ENCODE assay signal across 22 cellular contexts in genomic region chr16:1042076-1042744, GRCh38. TPM values are rescaled to one million over a fixed set of nuclear protein-coding genes. Genes with fewer than 3 reads are reported as not detected.
"Had no signal": no experiment of that assay in that cellular context is flagged by ENCODE, and none has a peak within 500 bp of the region (broad histone marks: within the 10 kb centered on the region; RNA-seq: fewer than 3 reads in every experiment).

No MANE protein-coding gene starts in this region.

- DNase-seq: activated CD4-positive, alpha-beta T cell treated with anti-CD3 and anti-CD28 coated beads, Interleukin-2, amount 50 U/mL, for 4 hours; activated CD4-positive, CD25-positive, alpha-beta regulatory T cell treated with anti-CD3 and anti-CD28 coated beads, Interleukin-2, amount 50 U/mL, for 72 hours; activated CD8-positive, alpha-beta memory T cell treated with anti-CD3 and anti-CD28 coated beads, Interleukin-2, amount 50 U/mL, for 48 hours; activated CD8-positive, alpha-beta T cell treated with anti-CD3 and anti-CD28 coated beads, Interleukin-2, amount 10 ng/mL, durations not matched to agents 7 days and 5 days; activated effector memory CD4-positive, alpha-beta T cell treated with Interleukin-2 at 50 U/mL for 16 hours; activated naive CD4-positive, alpha-beta T cell treated with Interleukin-2 at 50 U/mL for 16 hours; activated T-cell treated with anti-CD3 and anti-CD28 coated beads, Interleukin-2, amount 50 U/mL, for 24 hours; aorta; central memory CD4-positive, alpha-beta T cell; MG63; NCI-H1436 treated with DMSO at 0.1 percent for 48 hours; NCI-H187 treated with DMSO at 0.1 percent for 48 hours; NCI-H2081 treated with DMSO at 0.1 percent for 48 hours; NCI-H446; PC-9; SIG-M5; T-helper 9 cell had no signal

- H3K4me3 Mint-ChIP-seq: activated CD8-positive, alpha-beta T cell treated with anti-CD3 and anti-CD28 coated beads, Interleukin-2, amount 10 ng/mL, durations not matched to agents 7 days and 5 days; activated T-cell treated with anti-CD3 and anti-CD28 coated beads, Interleukin-2, amount 50 U/mL, for 24 hours; activated T-helper 1 cell treated with anti-CD3 and anti-CD28 coated beads, Interleukin-12 subunit alpha, Interleukin-12 subunit beta, Interleukin-2, Interleukin-4 antibody, amounts not matched to agents 30 ng/mL and 10 ng/mL and 1 ng/mL, durations not matched to agents 14 hours and 24 hours and 36 hours; T-helper 1 cell treated with Interleukin-12 subunit alpha and Interleukin-12 subunit beta and Interleukin-4 antibody, amounts not matched to agents 30 μg/mL and 1 μg/mL, for 36 hours; WTC11 had no signal

- H3K9me3 Mint-ChIP-seq: activated T-cell treated with anti-CD3 and anti-CD28 coated beads, Interleukin-2, amount 50 U/mL, for 24 hours; activated T-helper 1 cell treated with anti-CD3 and anti-CD28 coated beads, Interleukin-12 subunit alpha, Interleukin-12 subunit beta, Interleukin-2, Interleukin-4 antibody, amounts not matched to agents 30 ng/mL and 10 ng/mL and 1 ng/mL, durations not matched to agents 14 hours and 24 hours and 36 hours; T-helper 1 cell treated with Interleukin-12 subunit alpha and Interleukin-12 subunit beta and Interleukin-4 antibody, amounts not matched to agents 30 μg/mL and 1 μg/mL, for 36 hours had no signal

- H3K4me1 Mint-ChIP-seq: WTC11 had no signal

- H3K27ac Mint-ChIP-seq: activated CD8-positive, alpha-beta T cell treated with anti-CD3 and anti-CD28 coated beads, Interleukin-2, amount 10 ng/mL, durations not matched to agents 7 days and 5 days; activated T-cell treated with anti-CD3 and anti-CD28 coated beads, Interleukin-2, amount 50 U/mL, for 24 hours; activated T-helper 1 cell treated with anti-CD3 and anti-CD28 coated beads, Interleukin-12 subunit alpha, Interleukin-12 subunit beta, Interleukin-2, Interleukin-4 antibody, amounts not matched to agents 30 ng/mL and 10 ng/mL and 1 ng/mL, durations not matched to agents 14 hours and 24 hours and 36 hours; T-helper 1 cell treated with Interleukin-12 subunit alpha and Interleukin-12 subunit beta and Interleukin-4 antibody, amounts not matched to agents 30 μg/mL and 1 μg/mL, for 36 hours; WTC11 had no signal

- H3K36me3 Mint-ChIP-seq: WTC11 had no signal

RNA-seq across cellular contexts. Expression of gene SSTR5, which starts 30.3 kb away (rescaled TPM):
- total RNA-seq: activated CD8-positive, alpha-beta T cell treated with anti-CD3 and anti-CD28 coated beads, Interleukin-2, amount 10 ng/mL, durations not matched to agents 7 days and 5 days; activated T-helper 1 cell treated with anti-CD3 and anti-CD28 coated beads, Interleukin-12 subunit alpha, Interleukin-12 subunit beta, Interleukin-2, Interleukin-4 antibody, amounts not matched to agents 30 ng/mL and 10 ng/mL and 1 ng/mL, durations not matched to agents 14 hours and 24 hours and 36 hours; bronchial epithelial cell; chondrocyte; PC-9 had no signal

RNA-seq across cellular contexts. Expression of gene C1QTNF8, which starts 53.8 kb away (rescaled TPM):
- total RNA-seq: activated CD8-positive, alpha-beta T cell treated with anti-CD3 and anti-CD28 coated beads, Interleukin-2, amount 10 ng/mL, durations not matched to agents 7 days and 5 days; activated T-helper 1 cell treated with anti-CD3 and anti-CD28 coated beads, Interleukin-12 subunit alpha, Interleukin-12 subunit beta, Interleukin-2, Interleukin-4 antibody, amounts not matched to agents 30 ng/mL and 10 ng/mL and 1 ng/mL, durations not matched to agents 14 hours and 24 hours and 36 hours; bronchial epithelial cell; chondrocyte; PC-9 had no signal
